ENCODE assay signal across 9 cellular contexts in genomic region chr9:120869726-120870125, GRCh38. TPM values are rescaled to one million over a fixed set of nuclear protein-coding genes. Genes with fewer than 3 reads are reported as not detected.
A peak's percentile ranks its signal among the peaks of the same experiment; 100 is the strongest.
DNase-seq lines count a peak whose midpoint lies in the region; ATAC-seq and TF ChIP-seq lines count a peak whose summit lies in the region.
"Had no signal": no experiment of that assay in that cellular context is flagged by ENCODE, and none has a peak within 500 bp of the region (broad histone marks: within the 10 kb centered on the region; RNA-seq: fewer than 3 reads in every experiment).

No MANE protein-coding gene starts in this region.

- peaks cover 13% of the 10 kb centered on the region; the same call in 1 of the 2 replicates for H3K79me2 ChIP-seq in SK-N-SH (ENCODE audit: insufficient read depth)

- H3K4me3 Mint-ChIP-seq in central memory CD8-positive, alpha-beta T cell = no peak overlapping the region
- peak overlapping the region in 2 of 3 experiments; percentile 19 to 90 for H3K4me3 Mint-ChIP-seq in nephron

- no peaks in the 10 kb centered on the region for H4K20me1 ChIP-seq in SK-N-SH (ENCODE audit: insufficient read depth)

- H3K4me3 ChIP-seq in uterus (no peak overlapping the region), SK-N-SH (ENCODE audit: low read depth in 2 of 2, low read length in 1 of 2) (no peak overlapping the region)

- no peaks in the 10 kb centered on the region for H3K27me3 Mint-ChIP-seq in central memory CD8-positive, alpha-beta T cell
- H3K27me3 Mint-ChIP-seq in nephron (ENCODE audit: low read depth) = no peaks in the 10 kb centered on the region

- CTCF ChIA-PET in SK-N-SH (lab: Yijun Ruan, JAX) = interaction anchor here (1.1 to 1.6 kb wide), 2 partner anchors 67 to 114 kb away, joined by 4 to 6 read pairs; no protein-coding TSS in a partner anchor

- H3K9me2 ChIP-seq in SK-N-SH = no peaks in the 10 kb centered on the region

- H3K4me2 ChIP-seq in SK-N-SH = no peak overlapping the region

- peaks cover 3% of the 10 kb centered on the region for H3F3A ChIP-seq in SK-N-SH (replicated peaks; ENCODE audit: insufficient read depth)

- H3K9me3 ChIP-seq in uterus = no peaks in the 10 kb centered on the region
- no peaks in the 10 kb centered on the region for H3K9me3 ChIP-seq in SK-N-SH

- H3K27ac ChIP-seq in uterus (peak overlapping the region; percentile 87 to 88), SK-N-SH (ENCODE audit: low read depth in 2 of 2, low read length in 1 of 2) (no peak overlapping the region)

- peak; percentile 73 for DNase-seq in cardiac septum (ENCODE audit: low spot score)
- no peak for DNase-seq in Right ventricle myocardium superior
- no peak for DNase-seq in central memory CD8-positive, alpha-beta T cell (ENCODE audit: low spot score in 2 of 2)
- DNase-seq in uterus = peak in 1 of 2 donors; percentile 47
- DNase-seq in SK-N-SH = no peak
- no peak for DNase-seq in activated CD8-positive, alpha-beta memory T cell treated with anti-CD3 and anti-CD28 coated beads, Interleukin-2, amount 50 U/mL, for 48 hours
- DNase-seq in MV-4-11 (lab: John Stamatoyannopoulos, UW) = no peak
- DNase-seq: T1000 had no signal

- H3K27me3 ChIP-seq in uterus (no peaks in the 10 kb centered on the region), SK-N-SH (ENCODE audit: insufficient read depth) (no peaks in the 10 kb centered on the region)

- TF ChIP-seq CTCF in nephron (IDR thresholded peaks at IDR 0.05; ENCODE audit: unreplicated experiment in 3 of 3) = no peak
- no peak for TF ChIP-seq CTCF in uterus (IDR thresholded peaks at IDR 0.05)
- TF ChIP-seq CTCF in SK-N-SH (IDR thresholded peaks at IDR 0.05) = no peak

- peaks cover 22% of the 10 kb centered on the region for H3K4me1 Mint-ChIP-seq in central memory CD8-positive, alpha-beta T cell
- H3K4me1 Mint-ChIP-seq in nephron = peaks cover 26% of the 10 kb centered on the region

- POLR2A ChIA-PET in SK-N-SH (lab: Yijun Ruan, JAX) = no interaction called here

- no peak for TF ChIP-seq RAD21 in SK-N-SH (IDR thresholded peaks at IDR 0.05; ENCODE audit: low read length)

- H2AFZ ChIP-seq in SK-N-SH (ENCODE audit: low read depth) = no peak overlapping the region

- peak overlapping the region; percentile 90 for H3K27ac Mint-ChIP-seq in central memory CD8-positive, alpha-beta T cell (ENCODE audit: low read depth)
- peak overlapping the region in 2 of 3 experiments; percentile 41 to 85 for H3K27ac Mint-ChIP-seq in nephron

- TF ChIP-seq POLR2A in uterus (IDR thresholded peaks at IDR 0.05) = no peak

- intact Hi-C loops in cardiac septum (cut with DNase I) (loop anchor here (2.0 kb wide), 1 partner anchor 67 kb away; no protein-coding TSS in a partner anchor), Right ventricle myocardium superior (cut with DNase I) (no loop called here), uterus (cut with DNase I; ENCODE audit: low total_unique reads) (no loop called here)

- no peak for ATAC-seq in Right ventricle myocardium superior (ENCODE audit: poor library complexity)
- no peak for ATAC-seq in central memory CD8-positive, alpha-beta T cell (replicated peaks; ENCODE audit: extremely low read depth, poor library complexity, severe bottlenecking)

- peaks cover 33% of the 10 kb centered on the region for H3K36me3 Mint-ChIP-seq in central memory CD8-positive, alpha-beta T cell (ENCODE audit: insufficient read depth)
- H3K36me3 Mint-ChIP-seq in nephron (ENCODE audit: low read depth) = peaks cover 8% of the 10 kb centered on the region

- H3K9me3 Mint-ChIP-seq in central memory CD8-positive, alpha-beta T cell = no peaks in the 10 kb centered on the region
- no peaks in the 10 kb centered on the region for H3K9me3 Mint-ChIP-seq in nephron

- no peaks in the 10 kb centered on the region for H3K4me1 ChIP-seq in uterus
- H3K4me1 ChIP-seq in SK-N-SH (ENCODE audit: control insufficient read depth in 1 of 2, insufficient read depth in 2 of 2, low read depth in 1 of 2, low read length in 1 of 2) = peaks cover 0 to 4% of the 10 kb centered on the region in 2 experiments; a peak in 1 of 4 replicates

- H3K36me3 ChIP-seq in uterus = no peaks in the 10 kb centered on the region
- H3K36me3 ChIP-seq in SK-N-SH (replicated peaks in 1 of 2; ENCODE audit: control insufficient read depth in 1 of 2, insufficient read depth in 2 of 2, low read length in 1 of 2) = peaks cover 27 to 34% of the 10 kb centered on the region in 2 experiments

- no peak overlapping the region for H3K9ac ChIP-seq in SK-N-SH

- 99% methylated on average over 10 of the region's 10 CpGs for WGBS in SK-N-SH (ENCODE audit: low lambda C conversion rate)

- TF ChIP-seq EP300 in SK-N-SH (IDR thresholded peaks at IDR 0.05; ENCODE audit: borderline replicate concordance in 1 of 2, low read depth in 1 of 2, low read length in 1 of 2) = no peak

TF ChIP-seq in SK-N-SH, 30 proteins besides CTCF, POLR2A, EP300 and RAD21 (continues in another document):
- TF ChIP-seq RXRA (IDR thresholded peaks at IDR 0.05; ENCODE audit: borderline replicate concordance, low read depth) (no peak), IRF3 (IDR thresholded peaks at IDR 0.05; ENCODE audit: low read depth, low read length) (no peak), PBX3 (IDR thresholded peaks at IDR 0.05) (no peak), TEAD4 (IDR thresholded peaks at IDR 0.05; ENCODE audit: borderline replicate concordance, insufficient read depth) (no peak), RFX5 (IDR thresholded peaks at IDR 0.05; ENCODE audit: low read length) (no peak), YY1 (IDR thresholded peaks at IDR 0.05; ENCODE audit: low read depth) (no peak), NFIC (IDR thresholded peaks at IDR 0.05; ENCODE audit: borderline replicate concordance) (no peak), FOSL2 (IDR thresholded peaks at IDR 0.05; ENCODE audit: borderline replicate concordance, low read depth) (no peak), POLR2AphosphoS5 (IDR thresholded peaks at IDR 0.05; ENCODE audit: low read depth, low read length) (no peak), MXI1 (IDR thresholded peaks at IDR 0.05; ENCODE audit: low read depth, low read length) (no peak), USF2 (IDR thresholded peaks at IDR 0.05; ENCODE audit: borderline replicate concordance, low read depth, low read length) (no peak), NRF1 (IDR thresholded peaks at IDR 0.05; ENCODE audit: low read depth, low read length) (no peak), SIN3A (IDR thresholded peaks at IDR 0.05; ENCODE audit: borderline replicate concordance, low read depth, low read length) (no peak), FOXM1 (IDR thresholded peaks at IDR 0.05; ENCODE audit: low read depth) (no peak)

RNA-seq across cellular contexts. Expression of gene PHF19, which starts 7.3 kb away (rescaled TPM):
- total RNA-seq in cardiac septum = 15.3 TPM
- total RNA-seq in Right ventricle myocardium superior = 11.9 TPM
- 10 to 100 TPM; 12.6 to 76.3 (median 31.8) TPM for total RNA-seq in uterus
- polyA plus RNA-seq in SK-N-SH (2012; rRNA removed) = 24.5 and 33.4 TPM in 2 replicates
- 18.0 and 25.0 TPM in 2 replicates for polyA plus RNA-seq in SK-N-SH (2012; cell fraction: cytosol; rRNA removed)
- polyA plus RNA-seq in SK-N-SH (2012; cell fraction: nucleus; rRNA removed) = 38.5 and 64.8 TPM in 2 replicates

RNA-seq across cellular contexts. Expression of gene PSMD5, which starts 27.0 kb away (rescaled TPM):
- total RNA-seq in cardiac septum (13.5 TPM), Right ventricle myocardium superior (14.3 TPM), uterus (100 to 1,000 TPM in 1 of 4 donors, 10 to 100 TPM in 3; 20.9 to 181 (median 49.0) TPM)
- polyA plus RNA-seq in SK-N-SH (2012; rRNA removed) = 13.7 and 18.2 TPM in 2 replicates
- polyA plus RNA-seq in SK-N-SH (2012; cell fraction: cytosol; rRNA removed) = 20.7 and 22.6 TPM in 2 replicates
- 6.3 and 14.1 TPM in 2 replicates for polyA plus RNA-seq in SK-N-SH (2012; cell fraction: nucleus; rRNA removed)

RNA-seq across cellular contexts. Expression of gene TRAF1, which starts 56.9 kb away (rescaled TPM):
- total RNA-seq in cardiac septum (2.4 TPM), Right ventricle myocardium superior (2.2 TPM), uterus (1 to 10 TPM in 2 of 4 donors, under 1 TPM in 2; 0.51 to 8.7 (median 2.6) TPM)
- polyA plus RNA-seq in SK-N-SH (2012; rRNA removed) = 1.2 and 1.5 TPM in 2 replicates
- polyA plus RNA-seq in SK-N-SH (2012; cell fraction: cytosol; rRNA removed) = 0.54 and 0.84 TPM in 2 replicates
- 3.0 and 3.6 TPM in 2 replicates for polyA plus RNA-seq in SK-N-SH (2012; cell fraction: nucleus; rRNA removed)

Comparison
In these comparisons a context has a peak if more than half of its experiments do, and no peak if none do; other contexts are left out.
1. H3K27ac ChIP-seq: peak in uterus (2 of 2); none in SK-N-SH (0 of 2).